ENCODE assay signal across 14 cellular contexts in the genomic region with DNA sequence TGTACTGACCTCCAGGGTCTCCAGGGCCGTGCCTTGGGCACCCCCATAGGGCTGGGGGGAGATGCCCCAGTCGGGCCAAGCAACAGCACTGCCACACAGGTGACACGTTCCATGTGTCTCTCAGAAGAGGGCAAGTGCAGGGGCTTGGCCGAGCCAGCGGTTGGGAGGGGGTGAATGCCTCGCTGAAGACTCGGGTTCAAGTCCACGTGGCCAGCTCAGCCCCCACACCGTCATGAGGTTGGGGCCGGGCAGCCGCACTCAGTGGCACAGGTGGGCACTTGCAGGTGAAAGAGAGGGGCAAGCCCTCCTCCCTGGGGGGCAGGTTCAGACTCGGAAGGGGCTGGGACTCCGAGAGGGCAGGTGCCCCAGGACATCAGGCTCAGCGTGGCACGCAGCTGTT.
DNase-seq lines count a peak whose midpoint lies in the region; ATAC-seq, FAIRE-seq and TF ChIP-seq lines count a peak whose summit lies in the region.
"Had no signal": no experiment of that assay in that cellular context is flagged by ENCODE, and none has a peak within 500 bp of the region (broad histone marks: within the 10 kb centered on the region; RNA-seq: fewer than 3 reads in every experiment).

No MANE protein-coding gene starts in this region.

- H4K91ac ChIP-seq in H9 (ENCODE audit: insufficient read length, low read depth, low read length), result no peak overlapping the region

- H3K23ac ChIP-seq in H9 (ENCODE audit: insufficient read length, low read depth, low read length), result no peak overlapping the region

- no peak overlapping the region for H4K5ac ChIP-seq in H9 (ENCODE audit: insufficient read length, low read depth, low read length)

- H3K9ac ChIP-seq in H9 (ENCODE audit: extremely low read depth, insufficient read length, low read length) (no peak overlapping the region), K562 (ENCODE audit: insufficient read depth in 1 of 2, low read depth in 2 of 2, low read length in 2 of 2) (peak overlapping the region; percentile 27 to 87; a peak in 2 of 4 replicates)

- H3K27ac ChIP-seq in H9 (ENCODE audit: insufficient read length, low read depth, low read length), result no peak overlapping the region
- no peak overlapping the region; the same call in 1 of the 3 replicates for H3K27ac ChIP-seq in K562 (ENCODE audit: extremely low read depth, low read depth, low read length)
- no peak overlapping the region for H3K27ac ChIP-seq in stomach

- no peak overlapping the region for H2BK15ac ChIP-seq in H9 (ENCODE audit: low read depth, low read length)

- CTCF ChIA-PET in K562 (lab: Yijun Ruan, JAX; ENCODE audit: low intra/inter-chr PET ratio), result no interaction called here

- H3K4me1 Mint-ChIP-seq in H9, result peaks cover 8 to 26% of the 10 kb centered on the region in 2 experiments

- in situ Hi-C loops in K562 (cut with MboI), result no loop called here

- peaks cover 46% of the 10 kb centered on the region for H3K4me1 ChIP-seq in BE2C
- no peaks in the 10 kb centered on the region; the same call in 1 of the 2 replicates for H3K4me1 ChIP-seq in H9 (ENCODE audit: insufficient read depth, low read length)
- H3K4me1 ChIP-seq in K562 (replicated peaks in 1 of 2; ENCODE audit: control insufficient read depth in 2 of 2, insufficient read depth in 2 of 2, low read length in 2 of 2), result peaks cover 15 to 78% of the 10 kb centered on the region in 2 experiments
- H3K4me1 ChIP-seq in stomach, result no peaks in the 10 kb centered on the region

- TF ChIP-seq CTCF in BE2C (IDR thresholded peaks at IDR 0.05; ENCODE audit: low read depth, low read length) (no peak), H9 (conservative IDR thresholded peaks at IDR 0.05) (no peak), K562 (IDR thresholded peaks at IDR 0.05 in 2 of 3, conservative IDR thresholded peaks at IDR 0.05 in 1 of 3; ENCODE audit: insufficient read depth in 2 of 3, low read depth in 1 of 3, low read length in 3 of 3) (no peak), stomach (IDR thresholded peaks at IDR 0.05) (no peak)

- H3K56ac ChIP-seq in H9 (ENCODE audit: insufficient read length, low read depth, low read length), result no peak overlapping the region

- FAIRE-seq in K562 (lab: Jason Lieb, UNC), result no peak
- FAIRE-seq: A204.1, GM12878, GM18507 had no signal

- H3K27me3 Mint-ChIP-seq in H9 (ENCODE audit: low read depth), result no peaks in the 10 kb centered on the region
- H3K27me3 Mint-ChIP-seq: CD4-positive, CD25-positive, alpha-beta regulatory T cell; IgD-negative memory B cell had no signal

- H3K9me3 Mint-ChIP-seq in H9, result no peaks in the 10 kb centered on the region
- H3K9me3 Mint-ChIP-seq: CD4-positive, CD25-positive, alpha-beta regulatory T cell; IgD-negative memory B cell had no signal

- H3K27ac Mint-ChIP-seq in H9, result peak overlapping the region in 2 of 3 experiments; percentile 47 to 75; a peak in 2 of 7 replicates

- no peaks in the 10 kb centered on the region for H3K23me2 ChIP-seq in H9 (ENCODE audit: insufficient read length, low read depth, low read length, poor library complexity, severe bottlenecking)

- H3K79me2 ChIP-seq in H9 (ENCODE audit: insufficient read depth, low read length) (no peaks in the 10 kb centered on the region), K562 (ENCODE audit: control insufficient read depth, insufficient read depth, low read length) (no peaks in the 10 kb centered on the region)

- no peak overlapping the region for H3K4ac ChIP-seq in H9 (ENCODE audit: low read depth, low read length)

- POLR2A ChIA-PET in K562 (lab: Yijun Ruan, JAX), result interaction anchor here (1.3 kb wide), 1 partner anchor 26 kb away, joined by 3 read pairs; no protein-coding TSS in a partner anchor

- no peaks in the 10 kb centered on the region for H3K79me1 ChIP-seq in H9 (ENCODE audit: insufficient read depth, low read depth, low read length, poor library complexity, severe bottlenecking)

- TF ChIP-seq RAD21 in K562 (CRISPR knock-in tag; conservative IDR thresholded peaks at IDR 0.05 in 1 of 2, IDR thresholded peaks at IDR 0.05 in 1 of 2), result no peak

- BruUV-seq in K562 (replicated peaks; lab: Mats Ljungman, UMichigan), result no TSS peak

- TF ChIP-seq POLR2A in K562 (conservative IDR thresholded peaks at IDR 0.05) (no peak), stomach (IDR thresholded peaks at IDR 0.05) (no peak)

- no peak overlapping the region for H2BK20ac ChIP-seq in H9 (ENCODE audit: low read depth, low read length, poor library complexity, severe bottlenecking)

- H2AFZ ChIP-seq in H9 (ENCODE audit: low read length), result no peak overlapping the region
- no peak overlapping the region for H2AFZ ChIP-seq in K562 (ENCODE audit: low read depth, low read length)

- no peak overlapping the region for H3K4me3 Mint-ChIP-seq in H9
- H3K4me3 Mint-ChIP-seq: CD4-positive, CD25-positive, alpha-beta regulatory T cell had no signal

- no peak for ATAC-seq in K562
- ATAC-seq: GM12878 had no signal

- H3K4me3 ChIP-seq in BE2C (ENCODE audit: low read depth, low read length) (peak overlapping the region; percentile 36; the same call in 1 of the 2 replicates), K562 (no peak overlapping the region), stomach (no peak overlapping the region)
- H3K4me3 ChIP-seq: GM12878 had no signal

- WGBS in H9 (ENCODE audit: extremely low coverage, insufficient read length, low lambda C conversion rate), result no CpG with 5 or more reads among the region's 15 CpGs
- WGBS in K562 (ENCODE audit: insufficient coverage, low coverage, missing lambda C conversion rate), result 93% methylated on average over 8 of the region's 15 CpGs
- 92 to 95% (median 93%) methylated on average over 15 of the region's 15 CpGs for WGBS in stomach, 5 donors

- intact Hi-C loops in K562 (cut with micrococcal nuclease) (no loop called here), stomach (cut with DNase I; ENCODE audit: low total_unique reads) (no loop called here)

- H2BK12ac ChIP-seq in H9 (ENCODE audit: insufficient read length, low read depth, low read length), result no peak overlapping the region

- peaks cover 1 to 8% (median 6%) of the 10 kb centered on the region in 3 experiments; a peak in 5 of 7 replicates for H3K36me3 Mint-ChIP-seq in H9 (ENCODE audit: insufficient read depth in 1 of 3, low read depth in 3 of 3)

- no peak overlapping the region for H3K18ac ChIP-seq in H9 (ENCODE audit: insufficient read length, low read depth, low read length)

- no peak overlapping the region for H3T11ph ChIP-seq in H9 (ENCODE audit: low read length)

- H3K14ac ChIP-seq in H9 (ENCODE audit: insufficient read depth, low read length), result no peak overlapping the region; the same call in 1 of the 2 replicates

- DNase-seq in BE2C, result no peak
- DNase-seq in H9, result no peak
- no peak for DNase-seq in K562 (ENCODE audit: extremely low read depth in 1 of 4, low spot score in 3 of 4)
- DNase-seq in retina, result peak; percentile 5
- DNase-seq in COLO829 (ENCODE audit: low spot score), result no peak
- DNase-seq in amygdala (lab: John Stamatoyannopoulos, UW), result no peak
- DNase-seq in stomach, result no peak
- DNase-seq: CD4-positive, CD25-positive, alpha-beta regulatory T cell; DMS79; H7 had no signal

- TF ChIP-seq EP300 in K562 (IDR thresholded peaks at IDR 0.05; ENCODE audit: low read length), result no peak
- TF ChIP-seq EP300 in stomach (IDR thresholded peaks at IDR 0.05), result no peak

- no peak overlapping the region for H4K8ac ChIP-seq in H9 (replicated peaks; ENCODE audit: insufficient read length, low read depth, low read length)

- H3K9me3 ChIP-seq in BE2C (no peaks in the 10 kb centered on the region), H9 (ENCODE audit: control insufficient read depth, low read depth, low read length) (no peaks in the 10 kb centered on the region), K562 (replicated peaks; ENCODE audit: control insufficient read depth, insufficient read depth, low read depth, low read length) (no peaks in the 10 kb centered on the region), stomach (no peaks in the 10 kb centered on the region)

- no peak overlapping the region for H2AK5ac ChIP-seq in H9 (ENCODE audit: insufficient read length, low read length)

- H3K4me2 ChIP-seq in H9 (ENCODE audit: insufficient read depth, insufficient read length, low read length) (no peak overlapping the region), K562 (ENCODE audit: insufficient read depth, low read length) (peak overlapping the region; percentile 61; the same call in 1 of the 2 replicates)

- no peak overlapping the region for H2BK120ac ChIP-seq in H9 (ENCODE audit: low read depth, low read length, poor library complexity, severe bottlenecking)

- no peaks in the 10 kb centered on the region for H3K27me3 ChIP-seq in BE2C
- H3K27me3 ChIP-seq in H9 (ENCODE audit: insufficient read depth, low read length), result no peaks in the 10 kb centered on the region
- H3K27me3 ChIP-seq in K562 (ENCODE audit: control insufficient read depth in 2 of 2, insufficient read depth in 2 of 2, low read length in 2 of 2), result no peaks in the 10 kb centered on the region
- no peaks in the 10 kb centered on the region for H3K27me3 ChIP-seq in stomach

- no peak overlapping the region for H2BK5ac ChIP-seq in H9 (ENCODE audit: insufficient read length, low read length)

- H3K36me3 ChIP-seq in BE2C, result peaks cover 5% of the 10 kb centered on the region; the same call in 1 of the 2 replicates
- H3K36me3 ChIP-seq in K562 (ENCODE audit: control insufficient read depth, insufficient read depth, low read length), result peaks cover 4% of the 10 kb centered on the region; the same call in 2 of the 3 replicates
- peaks cover 0 to 31% (median 18%) of the 10 kb centered on the region in 4 donors for H3K36me3 ChIP-seq in stomach

- no peaks in the 10 kb centered on the region for H3K9me1 ChIP-seq in K562 (ENCODE audit: control insufficient read depth, insufficient read depth, low read length)

- H4K20me1 ChIP-seq in H9 (ENCODE audit: control insufficient read depth, insufficient read depth, insufficient read length), result no peaks in the 10 kb centered on the region
- no peaks in the 10 kb centered on the region for H4K20me1 ChIP-seq in K562 (replicated peaks; ENCODE audit: control insufficient read depth, insufficient read depth, low read length)

TF ChIP-seq in K562, 482 proteins besides CTCF, POLR2A, EP300 and RAD21:
- no peak for TF ChIP-seq GTF2A2 (tag; IDR thresholded peaks at IDR 0.05)
- TF ChIP-seq HMG20A (CRISPR knock-in tag; conservative IDR thresholded peaks at IDR 0.05), result no peak
- TF ChIP-seq CEBPG (CRISPR knock-in tag; IDR thresholded peaks at IDR 0.05), result no peak
- no peak for TF ChIP-seq CEBPG (tag; conservative IDR thresholded peaks at IDR 0.05 in 1 of 2, IDR thresholded peaks at IDR 0.05 in 1 of 2)
- TF ChIP-seq ZNF354B (CRISPR knock-in tag; IDR thresholded peaks at IDR 0.05), result no peak
- TF ChIP-seq ZKSCAN3 (CRISPR knock-in tag; IDR thresholded peaks at IDR 0.05), result no peak
- no peak for TF ChIP-seq SMARCC2 (IDR thresholded peaks at IDR 0.05; ENCODE audit: low read depth)
- no peak for TF ChIP-seq ZNF311 (CRISPR knock-in tag; IDR thresholded peaks at IDR 0.05)
- TF ChIP-seq RBM25 (IDR thresholded peaks at IDR 0.05; ENCODE audit: low read depth, low read length, severe bottlenecking), result no peak
- TF ChIP-seq PTBP1 (IDR thresholded peaks at IDR 0.05; ENCODE audit: low read depth, low read length), result no peak
